Comparison of ENCODE assay signal across 8 cellular contexts in the genomic region with DNA sequence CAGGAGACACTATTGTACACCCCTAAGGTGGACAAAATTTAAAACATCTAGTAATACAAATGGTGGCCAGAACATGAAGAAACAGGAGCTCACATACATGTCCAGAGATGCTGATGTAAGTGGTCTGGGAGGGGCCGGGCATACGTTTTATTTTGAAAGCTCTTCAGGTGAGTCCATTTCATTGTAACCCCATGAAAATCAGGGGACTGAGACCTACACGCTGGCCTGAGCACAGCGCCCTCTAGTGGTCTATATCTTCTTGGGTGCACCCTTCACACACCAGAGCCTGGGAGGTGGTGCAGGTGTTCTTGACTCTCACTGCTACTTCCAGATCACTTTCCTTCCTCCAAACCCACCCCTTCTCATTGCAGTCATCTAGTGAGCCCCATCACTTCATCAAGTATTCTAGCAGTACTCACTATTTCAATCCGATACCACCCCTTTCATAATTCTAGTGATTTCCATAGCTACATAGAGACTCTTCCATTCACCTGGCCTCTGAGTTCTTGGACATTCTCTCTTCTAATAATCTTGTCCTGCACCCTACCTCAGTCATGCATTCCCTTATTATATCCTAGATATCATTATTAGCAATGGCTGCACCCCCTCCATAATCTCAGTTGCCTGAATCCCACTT. TPM values are rescaled to one million over a fixed set of nuclear protein-coding genes. Genes with fewer than 3 reads are reported as not detected.
DNase-seq lines count a peak whose midpoint lies in the region; ATAC-seq and TF ChIP-seq lines count a peak whose summit lies in the region.

No MANE protein-coding gene starts in this region.

- H3K4me3 ChIP-seq in AG09309 (ENCODE audit: control insufficient read depth, low read depth, low read length) (no peak overlapping the region), lower lobe of right lung (no peak overlapping the region), tibial artery (no peak overlapping the region)

- H3K4me1 ChIP-seq in lower lobe of right lung (peaks cover 21% of the 10 kb centered on the region), tibial artery (peaks cover 0 to 12% (median 0%) of the 10 kb centered on the region in 4 donors)

- H3K27me3 ChIP-seq in lower lobe of right lung (ENCODE audit: low read depth) = no peaks in the 10 kb centered on the region
- no peaks in the 10 kb centered on the region for H3K27me3 ChIP-seq in tibial artery

- ATAC-seq in GM18517 (IDR thresholded peaks at IDR 0.05; ENCODE audit: unreplicated experiment) = peak; percentile 46
- peak; percentile 45 for ATAC-seq in HG03521 (IDR thresholded peaks at IDR 0.05; ENCODE audit: unreplicated experiment)
- ATAC-seq in lower lobe of right lung = peak; percentile 64 to 79

- no peaks in the 10 kb centered on the region for H3K9me3 ChIP-seq in lower lobe of right lung
- H3K9me3 ChIP-seq in tibial artery = no peaks in the 10 kb centered on the region

- peak; percentile 78 for TF ChIP-seq CTCF in AG09309 (IDR thresholded peaks at IDR 0.05; ENCODE audit: control insufficient read depth, insufficient read depth, low read depth, low read length, missing control alignments)
- peak; percentile 71 for TF ChIP-seq CTCF in lower lobe of right lung (IDR thresholded peaks at IDR 0.05)
- TF ChIP-seq CTCF in tibial artery (IDR thresholded peaks at IDR 0.05) = peak; percentile 36 to 38

- H3K36me3 ChIP-seq in lower lobe of right lung = no peaks in the 10 kb centered on the region
- H3K36me3 ChIP-seq in tibial artery = no peaks in the 10 kb centered on the region

- intact Hi-C loops in lower lobe of right lung (cut with DNase I) = no loop called here
- intact Hi-C loops in tibial artery (cut with DNase I; ENCODE audit: low total_unique reads) = no loop called here

- H3K27ac ChIP-seq in lower lobe of right lung (no peak overlapping the region), tibial artery (no peak overlapping the region)

- DNase-seq in AG09309 (ENCODE audit: low read depth) (no peak), T-helper 2 cell (peak in 4 of 5 experiments; percentile 32 to 77 (median 45)), astrocyte of the hippocampus (ENCODE audit: low read depth, low spot score) (peak; percentile 30), lower lobe of right lung (peak; percentile 60), tibial artery (no peak), NCI-H2171 (lab: John Stamatoyannopoulos, UW) (no peak)

RNA-seq across cellular contexts. Expression of a gene that starts 4.3 kb away (rescaled TPM):
- 12.4 TPM for total RNA-seq in lower lobe of right lung

RNA-seq across cellular contexts. Expression of a gene that starts 6.7 kb away (rescaled TPM):
- 41.6 TPM for total RNA-seq in lower lobe of right lung

RNA-seq across cellular contexts. Expression of a gene that starts 56.3 kb away (rescaled TPM):
- 35.3 TPM for total RNA-seq in lower lobe of right lung

Comparison
In these comparisons a context has a peak if more than half of its experiments do, and no peak if none do; other contexts are left out.
1. DNase-seq: peak in T-helper 2 cell (4 of 5), astrocyte of the hippocampus (single experiment) and lower lobe of right lung (single experiment); none in AG09309 (single experiment), tibial artery (0 of 2) and NCI-H2171 (single experiment).
2. Peak in every context shown above with its lines, with median percentiles within 50 percentile points of each other: CTCF ChIP-seq and ATAC-seq.